In the genomic region with DNA sequence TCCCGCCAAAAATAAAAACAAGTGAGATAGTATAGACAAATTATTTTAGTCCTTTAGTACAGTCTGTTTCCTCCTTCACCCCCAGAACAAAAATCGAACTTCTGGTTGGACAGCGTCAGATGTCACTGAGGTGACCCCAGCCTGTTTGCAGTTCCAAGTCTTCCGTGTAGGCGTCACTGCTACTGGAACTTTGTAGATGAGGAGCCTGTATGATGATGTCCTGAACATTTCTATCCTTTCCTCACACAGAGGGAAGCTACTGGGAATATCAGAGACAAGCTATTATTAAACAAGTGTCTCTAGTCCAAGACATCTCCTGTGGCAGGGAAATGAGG, we compare ENCODE assay signal across 1 cellular context.
TF ChIP-seq lines count a peak whose summit lies in the region.

No MANE protein-coding gene starts in this region.

TF ChIP-seq in GM23338, 12 proteins besides CTCF, POLR2A, EP300 and RAD21 (continued from another document):
- TF ChIP-seq, protein P1, sequence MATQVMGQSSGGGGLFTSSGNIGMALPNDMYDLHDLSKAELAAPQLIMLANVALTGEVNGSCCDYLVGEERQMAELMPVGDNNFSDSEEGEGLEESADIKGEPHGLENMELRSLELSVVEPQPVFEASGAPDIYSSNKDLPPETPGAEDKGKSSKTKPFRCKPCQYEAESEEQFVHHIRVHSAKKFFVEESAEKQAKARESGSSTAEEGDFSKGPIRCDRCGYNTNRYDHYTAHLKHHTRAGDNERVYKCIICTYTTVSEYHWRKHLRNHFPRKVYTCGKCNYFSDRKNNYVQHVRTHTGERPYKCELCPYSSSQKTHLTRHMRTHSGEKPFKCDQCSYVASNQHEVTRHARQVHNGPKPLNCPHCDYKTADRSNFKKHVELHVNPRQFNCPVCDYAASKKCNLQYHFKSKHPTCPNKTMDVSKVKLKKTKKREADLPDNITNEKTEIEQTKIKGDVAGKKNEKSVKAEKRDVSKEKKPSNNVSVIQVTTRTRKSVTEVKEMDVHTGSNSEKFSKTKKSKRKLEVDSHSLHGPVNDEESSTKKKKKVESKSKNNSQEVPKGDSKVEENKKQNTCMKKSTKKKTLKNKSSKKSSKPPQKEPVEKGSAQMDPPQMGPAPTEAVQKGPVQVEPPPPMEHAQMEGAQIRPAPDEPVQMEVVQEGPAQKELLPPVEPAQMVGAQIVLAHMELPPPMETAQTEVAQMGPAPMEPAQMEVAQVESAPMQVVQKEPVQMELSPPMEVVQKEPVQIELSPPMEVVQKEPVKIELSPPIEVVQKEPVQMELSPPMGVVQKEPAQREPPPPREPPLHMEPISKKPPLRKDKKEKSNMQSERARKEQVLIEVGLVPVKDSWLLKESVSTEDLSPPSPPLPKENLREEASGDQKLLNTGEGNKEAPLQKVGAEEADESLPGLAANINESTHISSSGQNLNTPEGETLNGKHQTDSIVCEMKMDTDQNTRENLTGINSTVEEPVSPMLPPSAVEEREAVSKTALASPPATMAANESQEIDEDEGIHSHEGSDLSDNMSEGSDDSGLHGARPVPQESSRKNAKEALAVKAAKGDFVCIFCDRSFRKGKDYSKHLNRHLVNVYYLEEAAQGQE (IDR thresholded peaks at IDR 0.05; ENCODE audit: unreplicated experiment): no peak
